Comparison of ENCODE assay signal across 18 cellular contexts in the genomic region with DNA sequence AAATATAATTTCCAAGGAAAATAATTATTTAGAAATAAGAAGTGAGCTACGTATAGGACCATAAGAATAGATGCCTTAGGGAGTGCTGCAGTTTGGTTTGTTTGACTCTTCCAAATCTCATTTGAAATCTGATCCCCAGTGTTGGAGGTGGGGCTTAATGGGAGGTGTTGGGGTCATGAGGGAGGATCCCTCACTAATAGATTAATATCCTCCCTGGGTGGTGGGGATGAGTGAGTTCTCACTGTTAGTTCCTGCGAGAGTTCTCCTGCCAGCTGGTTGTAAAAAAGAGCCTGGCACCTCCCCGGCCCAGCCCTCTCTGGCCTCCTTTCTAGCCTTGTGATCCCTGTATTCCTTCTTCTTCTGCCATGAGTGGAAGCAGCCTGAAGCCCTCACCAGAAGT.
A peak's percentile ranks its signal among the peaks of the same experiment; 100 is the strongest.
DNase-seq lines count a peak whose midpoint lies in the region; ATAC-seq and TF ChIP-seq lines count a peak whose summit lies in the region.
"Had no signal": no experiment of that assay in that cellular context is flagged by ENCODE, and none has a peak within 500 bp of the region (broad histone marks: within the 10 kb centered on the region; RNA-seq: fewer than 3 reads in every experiment).

No MANE protein-coding gene starts in this region.

- WGBS in heart right ventricle, 2 donors = 63 to 68% methylated on average over 3 of the region's 3 CpGs

- no peak overlapping the region for H2AFZ ChIP-seq in neural progenitor cell (replicated peaks)
- H2AFZ ChIP-seq: PC-9 had no signal

- TF ChIP-seq CTCF in A673 (conservative IDR thresholded peaks at IDR 0.05; ENCODE audit: low read depth, low read length) = no peak
- TF ChIP-seq CTCF in heart right ventricle (IDR thresholded peaks at IDR 0.05) = no peak
- TF ChIP-seq CTCF in neural progenitor cell (IDR thresholded peaks at IDR 0.05) = no peak

- CTCF ChIA-PET in A673 (lab: Charles Lee) = no interaction called here

- H3K27me3 ChIP-seq in A673 (replicated peaks; ENCODE audit: insufficient read depth, low read depth, low read length, poor library complexity) (no peaks in the 10 kb centered on the region), heart right ventricle (no peaks in the 10 kb centered on the region), neural progenitor cell (no peaks in the 10 kb centered on the region)

- ATAC-seq in heart right ventricle = peak in 4 of 8 donors; percentile 21 to 53 (median 28)
- no peak for ATAC-seq in HG02623 (IDR thresholded peaks at IDR 0.05; ENCODE audit: unreplicated experiment)

- H3K9me3 ChIP-seq in A673 (ENCODE audit: low read depth, low read length, poor library complexity, severe bottlenecking) (no peaks in the 10 kb centered on the region), heart right ventricle (no peaks in the 10 kb centered on the region), neural progenitor cell (ENCODE audit: low read depth) (no peaks in the 10 kb centered on the region)

- no peak overlapping the region for H3K4me2 ChIP-seq in neural progenitor cell
- H3K4me2 ChIP-seq: PC-9 had no signal

- no peak overlapping the region for H3K9ac ChIP-seq in neural progenitor cell

- no peak overlapping the region for H3K27ac Mint-ChIP-seq in neural progenitor cell
- H3K27ac Mint-ChIP-seq: IgD-negative memory B cell had no signal

- H3K4me1 ChIP-seq in A673 (ENCODE audit: insufficient read depth, low read length, poor library complexity, severe bottlenecking) (no peaks in the 10 kb centered on the region), heart right ventricle (peaks cover 0 to 62% (median 17%) of the 10 kb centered on the region in 9 donors), neural progenitor cell (no peaks in the 10 kb centered on the region)

- H3K27ac ChIP-seq in A673 (ENCODE audit: low read depth, low read length, poor library complexity, severe bottlenecking) (no peak overlapping the region), heart right ventricle (peak overlapping the region in 7 of 10 donors; percentile 13 to 64 (median 50)), neural progenitor cell (no peak overlapping the region)
- H3K27ac ChIP-seq: HL-60, PC-9, SK-N-MC had no signal

- H3K36me3 Mint-ChIP-seq in neural progenitor cell = no peaks in the 10 kb centered on the region
- H3K36me3 Mint-ChIP-seq: CD14-positive monocyte, IgD-negative memory B cell had no signal

- H3K4me3 Mint-ChIP-seq in neural progenitor cell = no peak overlapping the region
- H3K4me3 Mint-ChIP-seq: CD14-positive monocyte, IgD-negative memory B cell had no signal

- no peaks in the 10 kb centered on the region for H3K27me3 Mint-ChIP-seq in neural progenitor cell (ENCODE audit: insufficient read depth, low read depth)

- peak; percentile 12 for DNase-seq in A673 (ENCODE audit: low spot score)
- DNase-seq in M059J (ENCODE audit: low read depth) = peak; percentile 3
- DNase-seq in heart right ventricle = no peak
- DNase-seq in neural progenitor cell (ENCODE audit: low spot score) = peak; percentile 16
- DNase-seq in GM03348 (ENCODE audit: low spot score) = no peak
- no peak for DNase-seq in NCI-H1436 (lab: John Stamatoyannopoulos, UW)
- DNase-seq: DMS53, H7, Kasumi-1, NCI-H1105 treated with DMSO at 0.1 percent for 48 hours, NCI-H187, NCI-H526 treated with DMSO at 0.1 percent for 48 hours, PC-9 had no signal

- H3K9me3 Mint-ChIP-seq in neural progenitor cell = no peaks in the 10 kb centered on the region
- H3K9me3 Mint-ChIP-seq: CD14-positive monocyte, IgD-negative memory B cell had no signal

- no peaks in the 10 kb centered on the region for H3K4me1 Mint-ChIP-seq in neural progenitor cell
- H3K4me1 Mint-ChIP-seq: IgD-negative memory B cell had no signal

- intact Hi-C loops in A673 (cut with micrococcal nuclease; ENCODE audit: unreplicated experiment) (no loop called here), heart right ventricle (cut with DNase I) (loop anchor here in 6 of 10 donors (1.0 to 5.0 kb wide), 6 partner anchors 65 to 890 kb away; partner anchors contain the start of gene RCAN2 (in 3 of the 6))

- H3K4me3 ChIP-seq in A673 (ENCODE audit: low read depth, low read length, poor library complexity, severe bottlenecking) (no peak overlapping the region), heart right ventricle (no peak overlapping the region), neural progenitor cell (no peak overlapping the region)
- H3K4me3 ChIP-seq: PC-9, SK-N-MC had no signal

- no peaks in the 10 kb centered on the region for H3F3A ChIP-seq in neural progenitor cell (ENCODE audit: low read depth)

- no TSS peak for BruUV-seq in A673 (replicated peaks; lab: Mats Ljungman, UMichigan)

- H3K79me2 ChIP-seq in neural progenitor cell (ENCODE audit: low read depth) = no peaks in the 10 kb centered on the region

- H3K36me3 ChIP-seq in A673 (ENCODE audit: insufficient read depth, low read length, poor library complexity, severe bottlenecking) (no peaks in the 10 kb centered on the region), heart right ventricle (peaks cover 0 to 4% (median 0%) of the 10 kb centered on the region in 9 donors), neural progenitor cell (no peaks in the 10 kb centered on the region)

- H4K20me1 ChIP-seq in neural progenitor cell (ENCODE audit: low read depth) = no peaks in the 10 kb centered on the region

- POLR2A ChIA-PET in A673 (lab: Charles Lee; ENCODE audit: low non-redundant PET) = no interaction called here

Comparison
In these comparisons a context has a peak if more than half of its experiments do, and no peak if none do; other contexts are left out.
1. DNase-seq: peak in A673 (single experiment), M059J (single experiment) and neural progenitor cell (single experiment); none in heart right ventricle (0 of 2), GM03348 (single experiment) and NCI-H1436 (single experiment).
2. H3K27ac ChIP-seq: peak in heart right ventricle (7 of 10); none in A673 (single experiment) and neural progenitor cell (single experiment).